29 cellular contexts compared by ENCODE assay signal in the genomic region with DNA sequence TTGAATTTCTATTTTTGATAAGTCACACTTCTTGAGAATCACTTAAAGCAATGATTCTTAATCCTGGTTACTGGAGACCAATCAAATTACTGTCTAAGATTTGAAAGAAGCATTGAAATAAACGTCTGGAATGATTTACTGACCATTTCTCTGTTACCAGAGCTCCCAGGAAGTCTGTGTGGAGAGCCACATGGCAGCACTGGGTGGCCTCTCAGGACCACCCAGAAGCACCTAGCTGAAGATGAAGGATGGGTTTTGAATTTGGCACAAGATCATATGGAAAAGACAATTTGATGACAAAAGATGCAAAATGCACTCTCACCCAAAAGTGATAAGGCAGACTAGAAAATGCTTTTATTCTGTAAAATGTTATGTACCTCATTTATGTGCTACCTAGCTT.
"Had no signal": no experiment of that assay in that cellular context is flagged by ENCODE, and none has a peak within 500 bp of the region (broad histone marks: within the 10 kb centered on the region; RNA-seq: fewer than 3 reads in every experiment).

No MANE protein-coding gene starts in this region.

- ATAC-seq: body of pancreas, PC-3 had no signal

- H3K4me1 Mint-ChIP-seq: activated B cell treated with CpG ODN at 0.5 μM for 24 hours had no signal

- H3K9me3 Mint-ChIP-seq: activated B cell treated with CpG ODN at 0.5 μM for 24 hours; activated naive CD8-positive, alpha-beta T cell treated with anti-CD3 and anti-CD28 coated beads for 36 hours; activated T-helper 1 cell treated with anti-CD3 and anti-CD28 coated beads, Interleukin-12 subunit alpha, Interleukin-12 subunit beta, Interleukin-2, Interleukin-4 antibody, amounts not matched to agents 30 ng/mL and 10 ng/mL and 1 ng/mL, durations not matched to agents 14 hours and 24 hours and 36 hours had no signal

- H3K27me3 Mint-ChIP-seq: activated B cell treated with CpG ODN at 0.5 μM for 24 hours; activated naive CD8-positive, alpha-beta T cell treated with anti-CD3 and anti-CD28 coated beads for 36 hours had no signal

- H3K4me3 Mint-ChIP-seq: activated B cell treated with CpG ODN at 0.5 μM for 24 hours; activated naive CD8-positive, alpha-beta T cell treated with anti-CD3 and anti-CD28 coated beads for 36 hours; activated T-helper 1 cell treated with anti-CD3 and anti-CD28 coated beads, Interleukin-12 subunit alpha, Interleukin-12 subunit beta, Interleukin-2, Interleukin-4 antibody, amounts not matched to agents 30 ng/mL and 10 ng/mL and 1 ng/mL, durations not matched to agents 14 hours and 24 hours and 36 hours had no signal

- H3K27ac Mint-ChIP-seq: activated B cell treated with CpG ODN at 0.5 μM for 24 hours; activated naive CD8-positive, alpha-beta T cell treated with anti-CD3 and anti-CD28 coated beads for 36 hours; activated T-helper 1 cell treated with anti-CD3 and anti-CD28 coated beads, Interleukin-12 subunit alpha, Interleukin-12 subunit beta, Interleukin-2, Interleukin-4 antibody, amounts not matched to agents 30 ng/mL and 10 ng/mL and 1 ng/mL, durations not matched to agents 14 hours and 24 hours and 36 hours had no signal

- DNase-seq: activated B cell treated with CpG ODN at 0.5 μM for 24 hours; activated CD4-positive, alpha-beta T cell treated with anti-CD3 and anti-CD28 coated beads for 48 hours; activated CD4-positive, alpha-beta T cell treated with anti-CD3 and anti-CD28 coated beads, Interleukin-2, amount 50 U/mL, for 4 hours; activated CD4-positive, CD25-positive, alpha-beta regulatory T cell treated with anti-CD3 and anti-CD28 coated beads, Interleukin-2, amount 50 U/mL, for 72 hours; activated CD8-positive, alpha-beta memory T cell treated with anti-CD3 and anti-CD28 coated beads, Interleukin-2, amount 50 U/mL, for 4 hours; activated effector memory CD4-positive, alpha-beta T cell treated with anti-CD3 and anti-CD28 coated beads, Interleukin-2, amount 50 U/mL, for 16 hours; activated naive CD4-positive, alpha-beta T cell; activated naive CD4-positive, alpha-beta T cell treated with anti-CD3 and anti-CD28 coated beads, Interleukin-2, amount 50 U/mL, for 16 hours; activated naive CD8-positive, alpha-beta T cell treated with anti-CD3 and anti-CD28 coated beads for 36 hours; adrenal gland; body of pancreas; central memory CD4-positive, alpha-beta T cell; MM.1S; MV-4-11; NCI-H1092; NCI-H1436 treated with DMSO at 0.1 percent for 48 hours; NCI-H1694 treated with DMSO at 0.1 percent for 48 hours; NCI-H2029; NCI-H345; NCI-H524 treated with DMSO at 0.1 percent for 48 hours; NCI-H748 treated with DMSO at 0.1 percent for 48 hours; NK-92 treated with Interleukin-12 subunit alpha and Interleukin-12 subunit beta, amount 100 ng/mL, for 24 hours; PC-3; Peyer's patch; RPMI8226; SHP77 treated with DMSO at 0.1 percent for 48 hours; SW 1271; T-helper 9 cell had no signal
